8 cellular contexts compared by ENCODE assay signal in genomic region chr2:8678731-8679566, GRCh38. TPM values are rescaled to one million over a fixed set of nuclear protein-coding genes. Genes with fewer than 3 reads are reported as not detected.
A peak's percentile ranks its signal among the peaks of the same experiment; 100 is the strongest.
DNase-seq lines count a peak whose midpoint lies in the region; ATAC-seq and TF ChIP-seq lines count a peak whose summit lies in the region.

No MANE protein-coding gene starts in this region.

- CTCF ChIA-PET in SK-N-SH (lab: Yijun Ruan, JAX) = interaction anchor here (0.9 to 4.9 kb wide), 6 partner anchors 22 to 1582 kb away, joined by 3 to 25 read pairs (median 5); no protein-coding TSS in a partner anchor

- peak overlapping the region; percentile 96 for H3K9ac ChIP-seq in SK-N-SH

- peak; percentile 53 to 97 for TF ChIP-seq POLR2A in thyroid gland (IDR thresholded peaks at IDR 0.05)

- no peaks in the 10 kb centered on the region for H3K9me2 ChIP-seq in SK-N-SH

- H3K36me3 ChIP-seq in SK-N-SH (replicated peaks in 1 of 2; ENCODE audit: control insufficient read depth in 1 of 2, insufficient read depth in 2 of 2, low read length in 1 of 2) = peaks cover 0 to 15% of the 10 kb centered on the region in 2 experiments
- H3K36me3 ChIP-seq in thyroid gland = no peaks in the 10 kb centered on the region

- H3F3A ChIP-seq in SK-N-SH (replicated peaks; ENCODE audit: insufficient read depth) = peaks cover 58% of the 10 kb centered on the region

- H3K79me2 ChIP-seq in SK-N-SH (ENCODE audit: insufficient read depth) = peaks cover 29% of the 10 kb centered on the region

- TF ChIP-seq EP300 in SK-N-SH (IDR thresholded peaks at IDR 0.05; ENCODE audit: borderline replicate concordance in 1 of 2, low read depth in 1 of 2, low read length in 1 of 2) = peak; percentile 73 to 83

- peak overlapping the region; percentile 80 for H3K4me3 Mint-ChIP-seq in activated naive CD8-positive, alpha-beta T cell
- H3K4me3 Mint-ChIP-seq in osteocyte (ENCODE audit: unreplicated experiment) = peak overlapping the region; percentile 81

- peak overlapping the region; percentile 56 for H3K27ac Mint-ChIP-seq in activated naive CD8-positive, alpha-beta T cell
- H3K27ac Mint-ChIP-seq in osteocyte (ENCODE audit: unreplicated experiment) = peak overlapping the region; percentile 90

- peak; percentile 88 for DNase-seq in GM04504 (ENCODE audit: low read depth)
- DNase-seq in NCI-H1092 treated with DMSO at 0.1 percent for 48 hours (lab: John Stamatoyannopoulos, UW) = peak; percentile 89
- DNase-seq in SK-N-SH = peak; percentile 93
- DNase-seq in head of caudate nucleus = peak; percentile 82 to 97 (median 93)
- peak; percentile 96 for DNase-seq in osteocyte (ENCODE audit: extremely low spot score, unreplicated experiment)
- DNase-seq in thyroid gland = peak; percentile 97 to 98

- H3K36me3 Mint-ChIP-seq in activated naive CD8-positive, alpha-beta T cell = peaks cover 6% of the 10 kb centered on the region
- H3K36me3 Mint-ChIP-seq in osteocyte (ENCODE audit: unreplicated experiment) = peaks cover 2% of the 10 kb centered on the region

- H3K27ac ChIP-seq in SK-N-SH (ENCODE audit: low read depth in 2 of 2, low read length in 1 of 2) (peak overlapping the region; percentile 97 to 99), thyroid gland (peak overlapping the region; percentile 99 to 100 (median 100))

- ATAC-seq in HG02610 (IDR thresholded peaks at IDR 0.05; ENCODE audit: unreplicated experiment) = peak; percentile 72

- WGBS in SK-N-SH (ENCODE audit: low lambda C conversion rate) = 2% methylated on average over 36 of the region's 91 CpGs
- 0% methylated on average over 9 to 56 of the region's 91 CpGs for WGBS in thyroid gland, 2 donors

- H3K4me3 ChIP-seq in SK-N-SH (ENCODE audit: low read depth in 2 of 2, low read length in 1 of 2) = peak overlapping the region; percentile 63 to 80
- H3K4me3 ChIP-seq in thyroid gland (replicated peaks in 1 of 3) = peak overlapping the region; percentile 54 to 73 (median 56)

- H3K4me1 ChIP-seq in SK-N-SH (ENCODE audit: control insufficient read depth in 1 of 2, insufficient read depth in 2 of 2, low read depth in 1 of 2, low read length in 1 of 2) (peaks cover 23 to 41% of the 10 kb centered on the region in 2 experiments), thyroid gland (peaks cover 32 to 33% of the 10 kb centered on the region in 2 donors)

- peak overlapping the region; percentile 96 for H3K4me2 ChIP-seq in SK-N-SH

- TF ChIP-seq RAD21 in SK-N-SH (IDR thresholded peaks at IDR 0.05; ENCODE audit: low read length) = peak; percentile 30

- H2AFZ ChIP-seq in SK-N-SH (ENCODE audit: low read depth) = no peak overlapping the region

- peaks cover 9% of the 10 kb centered on the region for H3K27me3 Mint-ChIP-seq in activated naive CD8-positive, alpha-beta T cell
- H3K27me3 Mint-ChIP-seq in osteocyte (ENCODE audit: unreplicated experiment) = peaks cover 10% of the 10 kb centered on the region

- H3K9me3 ChIP-seq in SK-N-SH (no peaks in the 10 kb centered on the region), thyroid gland (no peaks in the 10 kb centered on the region)

- H3K27me3 ChIP-seq in SK-N-SH (ENCODE audit: insufficient read depth) = no peaks in the 10 kb centered on the region
- H3K27me3 ChIP-seq in thyroid gland = no peaks in the 10 kb centered on the region

- peaks cover 40% of the 10 kb centered on the region for H3K4me1 Mint-ChIP-seq in activated naive CD8-positive, alpha-beta T cell (ENCODE audit: low read depth)
- peaks cover 52% of the 10 kb centered on the region for H3K4me1 Mint-ChIP-seq in osteocyte (ENCODE audit: unreplicated experiment)

- intact Hi-C loops in head of caudate nucleus (cut with DNase I) = loop anchor here (10.0 kb wide), 1 partner anchor 144 kb away; no protein-coding TSS in a partner anchor
- intact Hi-C loops in thyroid gland (cut with DNase I) = no loop called here

- POLR2A ChIA-PET in SK-N-SH (lab: Yijun Ruan, JAX) = interaction anchor here (0.5 to 7.4 kb wide), 7 partner anchors 19 to 1332 kb away, joined by 3 to 154 read pairs (median 4); no protein-coding TSS in a partner anchor

- TF ChIP-seq CTCF in SK-N-SH (IDR thresholded peaks at IDR 0.05) (no peak; the same call in 1 of the 2 replicates), osteocyte (IDR thresholded peaks at IDR 0.05) (no peak), thyroid gland (IDR thresholded peaks at IDR 0.05) (no peak)

- peaks cover 20% of the 10 kb centered on the region for H4K20me1 ChIP-seq in SK-N-SH (ENCODE audit: insufficient read depth)

- H3K9me3 Mint-ChIP-seq in activated naive CD8-positive, alpha-beta T cell (ENCODE audit: low read depth) = peaks cover 8% of the 10 kb centered on the region
- peaks cover 7% of the 10 kb centered on the region for H3K9me3 Mint-ChIP-seq in osteocyte (ENCODE audit: unreplicated experiment)

TF ChIP-seq in SK-N-SH, 30 proteins besides CTCF, POLR2A, EP300 and RAD21 (continues in another document):
- TF ChIP-seq MXI1 (IDR thresholded peaks at IDR 0.05; ENCODE audit: low read depth, low read length) (peak; percentile 90), SMC3 (IDR thresholded peaks at IDR 0.05; ENCODE audit: low read depth, low read length) (no peak), SIN3A (IDR thresholded peaks at IDR 0.05; ENCODE audit: borderline replicate concordance, low read depth, low read length) (peak; percentile 47; the same call in 1 of the 2 replicates), USF1 (IDR thresholded peaks at IDR 0.05; ENCODE audit: borderline replicate concordance, low read depth) (peak; percentile 49; the same call in 1 of the 2 replicates), FOSL2 (IDR thresholded peaks at IDR 0.05; ENCODE audit: borderline replicate concordance, low read depth) (0 out of 2 replicates have a peak, but pooled peaks have one; percentile 2), PBX3 (IDR thresholded peaks at IDR 0.05) (peak; percentile 98), RCOR1 (IDR thresholded peaks at IDR 0.05; ENCODE audit: low read length) (no peak; the same call in 1 of the 2 replicates), YY1 (IDR thresholded peaks at IDR 0.05; ENCODE audit: low read depth) (peak; percentile 26; the same call in 1 of the 2 replicates), REST (IDR thresholded peaks at IDR 0.05; ENCODE audit: low read depth, low read length) (0 out of 2 replicates have a peak, but pooled peaks have one; percentile 37)
- TF ChIP-seq, protein P1, sequence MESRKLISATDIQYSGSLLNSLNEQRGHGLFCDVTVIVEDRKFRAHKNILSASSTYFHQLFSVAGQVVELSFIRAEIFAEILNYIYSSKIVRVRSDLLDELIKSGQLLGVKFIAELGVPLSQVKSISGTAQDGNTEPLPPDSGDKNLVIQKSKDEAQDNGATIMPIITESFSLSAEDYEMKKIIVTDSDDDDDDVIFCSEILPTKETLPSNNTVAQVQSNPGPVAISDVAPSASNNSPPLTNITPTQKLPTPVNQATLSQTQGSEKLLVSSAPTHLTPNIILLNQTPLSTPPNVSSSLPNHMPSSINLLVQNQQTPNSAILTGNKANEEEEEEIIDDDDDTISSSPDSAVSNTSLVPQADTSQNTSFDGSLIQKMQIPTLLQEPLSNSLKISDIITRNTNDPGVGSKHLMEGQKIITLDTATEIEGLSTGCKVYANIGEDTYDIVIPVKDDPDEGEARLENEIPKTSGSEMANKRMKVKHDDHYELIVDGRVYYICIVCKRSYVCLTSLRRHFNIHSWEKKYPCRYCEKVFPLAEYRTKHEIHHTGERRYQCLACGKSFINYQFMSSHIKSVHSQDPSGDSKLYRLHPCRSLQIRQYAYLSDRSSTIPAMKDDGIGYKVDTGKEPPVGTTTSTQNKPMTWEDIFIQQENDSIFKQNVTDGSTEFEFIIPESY (IDR thresholded peaks at IDR 0.05; ENCODE audit: borderline replicate concordance, low read depth) = no peak

RNA-seq across cellular contexts. Expression of gene ID2, which starts 2.9 kb away (rescaled TPM):
- 385 and 459 TPM in 2 replicates for polyA plus RNA-seq in SK-N-SH (2012; rRNA removed)
- polyA plus RNA-seq in SK-N-SH (2012; cell fraction: cytosol; rRNA removed) = 248 and 348 TPM in 2 replicates
- polyA plus RNA-seq in SK-N-SH (2012; cell fraction: nucleus; rRNA removed) = 418 and 472 TPM in 2 replicates
- total RNA-seq in osteocyte (9.3 and 11.9 TPM in 2 replicates), thyroid gland (100 to 1,000 TPM; 226 to 298 (median 247) TPM)

Comparison
In these comparisons a context has a peak if more than half of its experiments do, and no peak if none do; other contexts are left out.
1. Peak in every context shown above with its lines: DNase-seq, ATAC-seq, H3K4me3 ChIP-seq and H3K27ac ChIP-seq.
2. RNA of gene ID2, which starts 2.9 kb away (total RNA-seq): 226 to 298 TPM in thyroid gland; 9.3 to 11.9 TPM in osteocyte; every median in the first group is over 10 times any median in the second.